21 cellular contexts compared by ENCODE assay signal in genomic region chr15:62560943-62561571, GRCh38.
DNase-seq lines count a peak whose midpoint lies in the region; ATAC-seq, FAIRE-seq and TF ChIP-seq lines count a peak whose summit lies in the region.
"Had no signal": no experiment of that assay in that cellular context is flagged by ENCODE, and none has a peak within 500 bp of the region (broad histone marks: within the 10 kb centered on the region; RNA-seq: fewer than 3 reads in every experiment).

No MANE protein-coding gene starts in this region.

- in situ Hi-C loops in GM23248 (cut with MboI): no loop called here

- peak overlapping the region; percentile 62 for H2BK120ac ChIP-seq in mesendoderm (ENCODE audit: low read depth, low read length)

- H3K9ac ChIP-seq in mesendoderm (ENCODE audit: low read length): peak overlapping the region; percentile 12
- no peak overlapping the region for H3K9ac ChIP-seq in GM23248

- peak overlapping the region; percentile 53 for H3K56ac ChIP-seq in mesendoderm (ENCODE audit: low read length)

- intact Hi-C loops in esophagus muscularis mucosa (cut with DNase I): no loop called here
- intact Hi-C loops in stomach (cut with DNase I; ENCODE audit: low total_unique reads): no loop called here

- H4K5ac ChIP-seq in mesendoderm (ENCODE audit: low read length): no peak overlapping the region

- no peak overlapping the region for H2BK15ac ChIP-seq in mesendoderm (replicated peaks; ENCODE audit: low read depth)

- H4K8ac ChIP-seq in mesendoderm (ENCODE audit: low read depth, low read length): no peak overlapping the region

- no peak overlapping the region for H2AFZ ChIP-seq in GM23248

- no peak for TF ChIP-seq CTCF in esophagus muscularis mucosa (IDR thresholded peaks at IDR 0.05)
- no peak for TF ChIP-seq CTCF in stomach (IDR thresholded peaks at IDR 0.05)

- H2BK5ac ChIP-seq in mesendoderm (ENCODE audit: low read length): peak overlapping the region; percentile 40

- H3K4me1 ChIP-seq in esophagus muscularis mucosa: peaks cover 0 to 12% (median 9%) of the 10 kb centered on the region in 4 donors
- peaks cover 27% of the 10 kb centered on the region for H3K4me1 ChIP-seq in mesendoderm (ENCODE audit: control insufficient read depth, low read depth, low read length)
- H3K4me1 ChIP-seq in stomach: peaks cover 20 to 48% (median 32%) of the 10 kb centered on the region in 4 donors
- H3K4me1 ChIP-seq in GM23248 (ENCODE audit: insufficient read depth): peaks cover 37% of the 10 kb centered on the region
- H3K4me1 ChIP-seq: adrenal gland had no signal

- no peaks in the 10 kb centered on the region for H3K36me3 ChIP-seq in esophagus muscularis mucosa
- H3K36me3 ChIP-seq in mesendoderm (ENCODE audit: control insufficient read depth, insufficient read depth, low read length): no peaks in the 10 kb centered on the region
- H3K36me3 ChIP-seq in stomach: no peaks in the 10 kb centered on the region
- H3K36me3 ChIP-seq in GM23248 (ENCODE audit: low read depth): no peaks in the 10 kb centered on the region
- H3K36me3 ChIP-seq: adrenal gland, sigmoid colon had no signal

- no peak overlapping the region for H3K4ac ChIP-seq in mesendoderm (ENCODE audit: low read depth, low read length)

- H3F3A ChIP-seq in GM23248 (ENCODE audit: insufficient read depth): peaks cover 29% of the 10 kb centered on the region

- TF ChIP-seq POLR2A in esophagus muscularis mucosa (IDR thresholded peaks at IDR 0.05; ENCODE audit: low read depth) (no peak), stomach (IDR thresholded peaks at IDR 0.05) (no peak)

- H4K20me1 ChIP-seq in GM23248 (ENCODE audit: insufficient read depth): no peaks in the 10 kb centered on the region

- TF ChIP-seq EP300 in esophagus muscularis mucosa (IDR thresholded peaks at IDR 0.05): no peak
- TF ChIP-seq EP300 in stomach (IDR thresholded peaks at IDR 0.05): no peak

- H3K23ac ChIP-seq in mesendoderm (ENCODE audit: low read length): no peak overlapping the region

- H3K9me3 ChIP-seq in esophagus muscularis mucosa (no peaks in the 10 kb centered on the region), stomach (no peaks in the 10 kb centered on the region), GM23248 (ENCODE audit: low read depth) (no peaks in the 10 kb centered on the region)
- H3K9me3 ChIP-seq: adrenal gland, sigmoid colon had no signal

- no peaks in the 10 kb centered on the region for H3K79me2 ChIP-seq in mesendoderm (ENCODE audit: control insufficient read depth, insufficient read depth, low read length)
- peaks cover 38% of the 10 kb centered on the region for H3K79me2 ChIP-seq in GM23248 (ENCODE audit: insufficient read depth)

- 86% methylated on average over 14 of the region's 14 CpGs for WGBS in esophagus muscularis mucosa
- WGBS in mesendoderm (ENCODE audit: extremely low coverage, insufficient coverage, low lambda C conversion rate): no CpG with 5 or more reads among the region's 14 CpGs
- WGBS in stomach, 5 donors: 27 to 71% (median 42%) methylated on average over 14 of the region's 14 CpGs
- 90 to 91% methylated on average over 14 of the region's 14 CpGs for WGBS in GM23248 (ENCODE audit: low coverage in 1 of 2, low lambda C conversion rate in 2 of 2, missing lambda C conversion rate in 2 of 2), 2 experiments

- H3K79me1 ChIP-seq in mesendoderm (ENCODE audit: low read length): no peaks in the 10 kb centered on the region

- H3K9me2 ChIP-seq in GM23248 (ENCODE audit: insufficient read depth): no peaks in the 10 kb centered on the region

- peak overlapping the region; percentile 60 for H3K18ac ChIP-seq in mesendoderm (ENCODE audit: low read length)

- FAIRE-seq in RCC 7860 (lab: Jason Lieb, UNC) (no peak), HTR-8/SVneo (lab: Jason Lieb, UNC) (no peak)
- FAIRE-seq: D721Med, GM12878 had no signal

- peak overlapping the region in 3 of 4 donors; percentile 13 to 43 (median 16) for H3K27ac ChIP-seq in esophagus muscularis mucosa (replicated peaks in 1 of 4)
- peak overlapping the region; percentile 63 for H3K27ac ChIP-seq in mesendoderm (ENCODE audit: low read depth, low read length)
- H3K27ac ChIP-seq in stomach: peak overlapping the region; percentile 69 to 79 (median 75)
- H3K27ac ChIP-seq in GM23248: no peak overlapping the region
- H3K27ac ChIP-seq: SK-N-MC had no signal

- H3K4me2 ChIP-seq in mesendoderm (ENCODE audit: low read length) (no peak overlapping the region), GM23248 (ENCODE audit: unreplicated experiment) (no peak overlapping the region)

- ATAC-seq in HG03521 (IDR thresholded peaks at IDR 0.05; ENCODE audit: unreplicated experiment): no peak
- ATAC-seq: activated CD8-positive, alpha-beta memory T cell treated with anti-CD3 and anti-CD28 coated beads, Interleukin-2, amount 10 ng/mL, durations not matched to agents 7 days and 5 days; GM12878 had no signal

- H3K4me3 ChIP-seq in esophagus muscularis mucosa: peak overlapping the region; percentile 3 to 20 (median 18)
- no peak overlapping the region for H3K4me3 ChIP-seq in mesendoderm (ENCODE audit: low read length)
- H3K4me3 ChIP-seq in stomach: peak overlapping the region; percentile 16 to 35 (median 28)
- H3K4me3 ChIP-seq in GM23248: no peak overlapping the region
- H3K4me3 ChIP-seq: GM12878, lung, sigmoid colon, SK-N-MC had no signal

- H3K27me3 ChIP-seq in esophagus muscularis mucosa (no peaks in the 10 kb centered on the region), mesendoderm (ENCODE audit: insufficient read depth, low read length, poor library complexity) (no peaks in the 10 kb centered on the region), stomach (no peaks in the 10 kb centered on the region), GM23248 (replicated peaks; ENCODE audit: insufficient read depth) (no peaks in the 10 kb centered on the region)
- H3K27me3 ChIP-seq: adrenal gland, sigmoid colon had no signal

- peak overlapping the region; percentile 11 for H2AK5ac ChIP-seq in mesendoderm (ENCODE audit: low read length)

- peak; percentile 89 for DNase-seq in LoVo (ENCODE audit: low spot score)
- DNase-seq in esophagus muscularis mucosa (ENCODE audit: extremely low spot score): peak; percentile 75
- peak; percentile 82 for DNase-seq in mesendoderm
- peak; percentile 43 for DNase-seq in stomach
- no peak for DNase-seq in RCC 7860 (ENCODE audit: low spot score)
- no peak for DNase-seq in HTR-8/SVneo (ENCODE audit: insufficient read length, low spot score)
- DNase-seq in GM23248: no peak
- DNase-seq: activated CD4-positive, CD25-positive, alpha-beta regulatory T cell treated with anti-CD3 and anti-CD28 coated beads, Interleukin-2, amount 50 U/mL, for 72 hours; activated CD8-positive, alpha-beta memory T cell treated with anti-CD3 and anti-CD28 coated beads, Interleukin-2, amount 10 ng/mL, durations not matched to agents 7 days and 5 days; activated effector memory CD4-positive, alpha-beta T cell treated with Interleukin-2 at 50 U/mL for 16 hours; central memory CD4-positive, alpha-beta T cell; GDM1; sigmoid colon; stimulated activated CD4-positive, alpha-beta T cell treated with anti-CD3 and anti-CD28 coated beads, Interleukin-2, amount 100 ng/mL, for 24 hours; T1000 had no signal

Comparison
In these comparisons a context has a peak if more than half of its experiments do, and no peak if none do; other contexts are left out.
1. DNase-seq: peak in LoVo (single experiment), esophagus muscularis mucosa (single experiment), mesendoderm (single experiment) and stomach (single experiment); none in RCC 7860 (single experiment), HTR-8/SVneo (single experiment) and GM23248 (single experiment).
2. H3K4me3 ChIP-seq: peak in esophagus muscularis mucosa (4 of 4) and stomach (4 of 4); none in mesendoderm (single experiment) and GM23248 (single experiment).